2 cellular contexts compared by ENCODE assay signal in the genomic region with DNA sequence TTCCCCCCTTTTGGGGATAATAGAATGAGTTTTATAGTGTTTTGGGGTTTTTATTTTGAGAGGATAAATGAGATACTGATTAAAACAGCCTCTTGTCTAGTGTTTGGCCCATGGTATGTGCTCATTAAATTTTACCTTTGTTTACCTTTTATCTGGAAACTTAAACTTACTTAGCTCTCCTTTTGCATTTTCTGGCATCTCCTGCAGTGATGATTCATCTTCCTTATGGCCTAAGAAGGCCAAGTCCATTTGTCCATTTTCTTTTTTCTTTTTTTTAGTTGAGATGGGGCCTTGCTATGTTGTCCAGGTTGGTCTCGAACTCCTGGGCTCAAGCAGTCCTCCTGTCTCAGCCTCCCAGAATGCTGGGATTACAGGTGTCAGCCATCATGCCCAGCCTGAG.
TF ChIP-seq lines count a peak whose summit lies in the region.

No MANE protein-coding gene starts in this region.

TF ChIP-seq in SK-N-SH, 30 proteins besides CTCF, POLR2A, EP300 and RAD21 (continued from another document):
- TF ChIP-seq MXI1 (IDR thresholded peaks at IDR 0.05; ENCODE audit: low read depth, low read length), result no peak
- no peak for TF ChIP-seq TEAD4 (IDR thresholded peaks at IDR 0.05; ENCODE audit: borderline replicate concordance, insufficient read depth)
- TF ChIP-seq, protein P1, sequence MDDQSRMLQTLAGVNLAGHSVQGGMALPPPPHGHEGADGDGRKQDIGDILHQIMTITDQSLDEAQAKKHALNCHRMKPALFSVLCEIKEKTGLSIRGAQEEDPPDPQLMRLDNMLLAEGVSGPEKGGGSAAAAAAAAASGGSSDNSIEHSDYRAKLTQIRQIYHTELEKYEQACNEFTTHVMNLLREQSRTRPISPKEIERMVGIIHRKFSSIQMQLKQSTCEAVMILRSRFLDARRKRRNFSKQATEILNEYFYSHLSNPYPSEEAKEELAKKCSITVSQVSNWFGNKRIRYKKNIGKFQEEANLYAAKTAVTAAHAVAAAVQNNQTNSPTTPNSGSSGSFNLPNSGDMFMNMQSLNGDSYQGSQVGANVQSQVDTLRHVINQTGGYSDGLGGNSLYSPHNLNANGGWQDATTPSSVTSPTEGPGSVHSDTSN (IDR thresholded peaks at IDR 0.05), result no peak
- TF ChIP-seq JUND (IDR thresholded peaks at IDR 0.05), result no peak
- no peak for TF ChIP-seq TCF12 (IDR thresholded peaks at IDR 0.05)
- TF ChIP-seq CHD2 (IDR thresholded peaks at IDR 0.05; ENCODE audit: low read length, partially characterized antibody), result no peak
- no peak for TF ChIP-seq FOXJ3 (CRISPR knock-in tag; IDR thresholded peaks at IDR 0.05)
- TF ChIP-seq, protein P2, sequence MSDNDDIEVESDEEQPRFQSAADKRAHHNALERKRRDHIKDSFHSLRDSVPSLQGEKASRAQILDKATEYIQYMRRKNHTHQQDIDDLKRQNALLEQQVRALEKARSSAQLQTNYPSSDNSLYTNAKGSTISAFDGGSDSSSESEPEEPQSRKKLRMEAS (IDR thresholded peaks at IDR 0.05; ENCODE audit: low read depth), result no peak
- no peak for TF ChIP-seq YY1 (IDR thresholded peaks at IDR 0.05; ENCODE audit: low read depth)
- TF ChIP-seq ELF1 (IDR thresholded peaks at IDR 0.05), result no peak
- no peak for TF ChIP-seq RXRA (IDR thresholded peaks at IDR 0.05; ENCODE audit: borderline replicate concordance, low read depth)
- TF ChIP-seq FOSL2 (IDR thresholded peaks at IDR 0.05; ENCODE audit: borderline replicate concordance, low read depth), result peak; percentile 25; the same call in 1 of the 2 replicates
- no peak for TF ChIP-seq FOXM1 (IDR thresholded peaks at IDR 0.05; ENCODE audit: low read depth)

TF ChIP-seq in SK-N-SH treated with all-trans-retinoic acid at 6 μM for 48 hours, 23 proteins besides CTCF, POLR2A, EP300 and RAD21 (continued from another document):
- no peak for TF ChIP-seq ZFP3 (CRISPR knock-in tag; IDR thresholded peaks at IDR 0.05)
- TF ChIP-seq, protein P3, sequence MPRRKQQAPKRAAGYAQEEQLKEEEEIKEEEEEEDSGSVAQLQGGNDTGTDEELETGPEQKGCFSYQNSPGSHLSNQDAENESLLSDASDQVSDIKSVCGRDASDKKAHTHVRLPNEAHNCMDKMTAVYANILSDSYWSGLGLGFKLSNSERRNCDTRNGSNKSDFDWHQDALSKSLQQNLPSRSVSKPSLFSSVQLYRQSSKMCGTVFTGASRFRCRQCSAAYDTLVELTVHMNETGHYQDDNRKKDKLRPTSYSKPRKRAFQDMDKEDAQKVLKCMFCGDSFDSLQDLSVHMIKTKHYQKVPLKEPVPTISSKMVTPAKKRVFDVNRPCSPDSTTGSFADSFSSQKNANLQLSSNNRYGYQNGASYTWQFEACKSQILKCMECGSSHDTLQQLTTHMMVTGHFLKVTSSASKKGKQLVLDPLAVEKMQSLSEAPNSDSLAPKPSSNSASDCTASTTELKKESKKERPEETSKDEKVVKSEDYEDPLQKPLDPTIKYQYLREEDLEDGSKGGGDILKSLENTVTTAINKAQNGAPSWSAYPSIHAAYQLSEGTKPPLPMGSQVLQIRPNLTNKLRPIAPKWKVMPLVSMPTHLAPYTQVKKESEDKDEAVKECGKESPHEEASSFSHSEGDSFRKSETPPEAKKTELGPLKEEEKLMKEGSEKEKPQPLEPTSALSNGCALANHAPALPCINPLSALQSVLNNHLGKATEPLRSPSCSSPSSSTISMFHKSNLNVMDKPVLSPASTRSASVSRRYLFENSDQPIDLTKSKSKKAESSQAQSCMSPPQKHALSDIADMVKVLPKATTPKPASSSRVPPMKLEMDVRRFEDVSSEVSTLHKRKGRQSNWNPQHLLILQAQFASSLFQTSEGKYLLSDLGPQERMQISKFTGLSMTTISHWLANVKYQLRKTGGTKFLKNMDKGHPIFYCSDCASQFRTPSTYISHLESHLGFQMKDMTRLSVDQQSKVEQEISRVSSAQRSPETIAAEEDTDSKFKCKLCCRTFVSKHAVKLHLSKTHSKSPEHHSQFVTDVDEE (CRISPR knock-in tag; IDR thresholded peaks at IDR 0.05), result no peak
- no peak for TF ChIP-seq ISL1 (CRISPR knock-in tag; IDR thresholded peaks at IDR 0.05)
- no peak for TF ChIP-seq CSDC2 (CRISPR knock-in tag; IDR thresholded peaks at IDR 0.05)
- TF ChIP-seq ZC3H10 (CRISPR knock-in tag; IDR thresholded peaks at IDR 0.05), result no peak
- no peak for TF ChIP-seq TOX (CRISPR knock-in tag; IDR thresholded peaks at IDR 0.05; ENCODE audit: borderline replicate concordance)
